In genomic region chr16:27268376-27269299, GRCh38 we compare ENCODE assay signal across 8 cellular contexts. TPM values are rescaled to one million over a fixed set of nuclear protein-coding genes. Genes with fewer than 3 reads are reported as not detected.
DNase-seq lines count a peak whose midpoint lies in the region; ATAC-seq and TF ChIP-seq lines count a peak whose summit lies in the region.

NSMCE1 (minus strand) TSS chr16:27268772; CDS start chr16:27257570, 11,202 bp downstream.

- CTCF ChIA-PET in AG04450 (lab: Charles Lee): no interaction called here
- CTCF ChIA-PET in activated B cell treated with CpG ODN at 0.5 μM for 24 hours (lab: Charles Lee): interaction anchor here (0.6 kb wide), 1 partner anchor 34 kb away, joined by 3 read pairs; no protein-coding TSS in a partner anchor

- no peaks in the 10 kb centered on the region for H3K27me3 Mint-ChIP-seq in activated B cell treated with CpG ODN at 0.5 μM for 24 hours

- no peaks in the 10 kb centered on the region for H3K9me3 Mint-ChIP-seq in activated B cell treated with CpG ODN at 0.5 μM for 24 hours

- H3K4me3 ChIP-seq in AG04450 (ENCODE audit: low read depth, low read length) (peak within 1 kb of the TSS; percentile 86), spleen (peak within 1 kb of the TSS; percentile 59 to 89 (median 71))

- H3K4me1 Mint-ChIP-seq in activated B cell treated with CpG ODN at 0.5 μM for 24 hours: peaks cover 73% of the 10 kb centered on the region

- 1 to 8% (median 7%) methylated on average over 46 to 58 of the region's 58 CpGs for WGBS in spleen, 5 donors

- TF ChIP-seq CTCF in AG04450 (IDR thresholded peaks at IDR 0.05; ENCODE audit: low read depth, low read length) (peak; percentile 26; the same call in 1 of the 2 replicates), activated B cell treated with CpG ODN at 0.5 μM for 24 hours (IDR thresholded peaks at IDR 0.05) (no peak), spleen (IDR thresholded peaks at IDR 0.05 in 8 of 11, conservative IDR thresholded peaks at IDR 0.05 in 3 of 11) (peak in 9 of 11 experiments; percentile 42 to 71 (median 55))

- intact Hi-C loops in activated B cell treated with CpG ODN at 0.5 μM for 24 hours (cut with micrococcal nuclease) (loop anchor here (1.0 to 2.0 kb wide), 4 partner anchors 14 to 66 kb away; partner anchors contain the start of gene KDM8), spleen (cut with DNase I; ENCODE audit: low total_unique reads) (loop anchor here (10.0 kb wide), 1 partner anchor 46 kb away; the partner anchor contains the start of gene IL4R)

- POLR2A ChIA-PET in AG04450 (lab: Yijun Ruan, JAX): interaction anchor here (0.6 kb wide), 1 partner anchor 61 kb away, joined by 3 read pairs; no protein-coding TSS in a partner anchor
- POLR2A ChIA-PET in activated B cell treated with CpG ODN at 0.5 μM for 24 hours (lab: Charles Lee): interaction anchor here (0.6 to 3.0 kb wide), 14 partner anchors 10 to 184 kb away, joined by 3 to 21 read pairs (median 4); partner anchors contain the start of gene KDM8

- peaks cover 0 to 4% (median 0%) of the 10 kb centered on the region in 6 donors for H3K36me3 ChIP-seq in spleen

- H3K27ac ChIP-seq in AG04450 (ENCODE audit: low read depth, low read length): peak within 1 kb of the TSS; percentile 70
- peak within 1 kb of the TSS; percentile 93 for H3K27ac ChIP-seq in caudate nucleus (ENCODE audit: low read depth, low read length)
- peak within 1 kb of the TSS; percentile 91 to 95 (median 92) for H3K27ac ChIP-seq in spleen

- DNase-seq in AG04450 (ENCODE audit: low read depth, low spot score): peak; percentile 87
- peak; percentile 98 for DNase-seq in NCI-H2227 (lab: John Stamatoyannopoulos, UW; ENCODE audit: unreplicated experiment)
- peak; percentile 92 for DNase-seq in activated B cell treated with CpG ODN at 0.5 μM for 24 hours
- peak; percentile 35 to 97 (median 89) for DNase-seq in caudate nucleus (lab: John Stamatoyannopoulos, UW)
- peak; percentile 97 for DNase-seq in inferior parietal cortex (ENCODE audit: extremely low spot score)
- DNase-seq in spleen: peak; percentile 98

- H3K9me3 ChIP-seq in AG04450 (ENCODE audit: control insufficient read depth, insufficient read depth, low read length) (peaks cover 3% of the 10 kb centered on the region; the same call in 1 of the 2 replicates), spleen (no peaks in the 10 kb centered on the region)

- H3K4me3 Mint-ChIP-seq in activated B cell treated with CpG ODN at 0.5 μM for 24 hours: peak within 1 kb of the TSS; percentile 96

- TF ChIP-seq POLR2A in spleen (IDR thresholded peaks at IDR 0.05): peak; percentile 37 to 55 (median 43)

- H3K36me3 Mint-ChIP-seq in activated B cell treated with CpG ODN at 0.5 μM for 24 hours (ENCODE audit: low read depth): peaks cover 16% of the 10 kb centered on the region

- H3K27me3 ChIP-seq in AG04450 (ENCODE audit: control insufficient read depth, insufficient read depth, low read length): no peaks in the 10 kb centered on the region
- no peaks in the 10 kb centered on the region for H3K27me3 ChIP-seq in spleen (replicated peaks in 1 of 7)

- peak within 1 kb of the TSS; percentile 99 for H3K27ac Mint-ChIP-seq in activated B cell treated with CpG ODN at 0.5 μM for 24 hours

- peaks cover 7 to 82% (median 27%) of the 10 kb centered on the region in 6 donors for H3K4me1 ChIP-seq in spleen

- ATAC-seq in GM18870 (IDR thresholded peaks at IDR 0.05; ENCODE audit: unreplicated experiment): peak; percentile 75
- ATAC-seq in HG03135 (IDR thresholded peaks at IDR 0.05; ENCODE audit: unreplicated experiment): peak; percentile 95
- ATAC-seq in activated B cell treated with CpG ODN at 0.5 μM for 24 hours (ENCODE audit: low read depth): peak; percentile 97

RNA-seq across cellular contexts. Expression of gene NSMCE1, which starts in this region (rescaled TPM):
- polyA plus RNA-seq in AG04450 (2011; rRNA removed) (35.4 and 37.2 TPM in 2 replicates), spleen (10 to 100 TPM; 37.9 to 79.0 (median 41.4) TPM)
- 37.2 and 44.0 TPM in 2 replicates for polyA minus RNA-seq in AG04450 (2011; rRNA and poly(A)+ RNA removed)
- total RNA-seq in activated B cell treated with CpG ODN at 0.5 μM for 24 hours (61.0 and 68.3 TPM in 2 replicates), spleen (10 to 100 TPM; 18.4 to 41.4 (median 31.7) TPM)

Comparison
In these comparisons a context has a peak if more than half of its experiments do, and no peak if none do; other contexts are left out.
1. Peak in every context shown above with its lines: DNase-seq, ATAC-seq, H3K4me3 ChIP-seq and H3K27ac ChIP-seq.